ENCODE assay signal across 9 cellular contexts in genomic region chr11:1335811-1336761, GRCh38. TPM values are rescaled to one million over a fixed set of nuclear protein-coding genes. Genes with fewer than 3 reads are reported as not detected.
DNase-seq lines count a peak whose midpoint lies in the region; ATAC-seq and TF ChIP-seq lines count a peak whose summit lies in the region.
"Had no signal": no experiment of that assay in that cellular context is flagged by ENCODE, and none has a peak within 500 bp of the region (broad histone marks: within the 10 kb centered on the region; RNA-seq: fewer than 3 reads in every experiment).

No MANE protein-coding gene starts in this region.

- peak; percentile 60 for ATAC-seq in activated B cell treated with CpG ODN at 0.5 μM for 24 hours (ENCODE audit: low read depth)
- ATAC-seq in GM18907 (IDR thresholded peaks at IDR 0.05; ENCODE audit: unreplicated experiment) = no peak

- H3K4me1 Mint-ChIP-seq in Calu3 (ENCODE audit: low read depth, unreplicated experiment) (no peaks in the 10 kb centered on the region), activated B cell treated with CpG ODN at 0.5 μM for 24 hours (peaks cover 18% of the 10 kb centered on the region)

- no TSS peak for BruUV-seq in Calu3 (replicated peaks; lab: Mats Ljungman, UMichigan)

- H3K36me3 Mint-ChIP-seq in Calu3 (ENCODE audit: insufficient read depth, unreplicated experiment) (peaks cover 18% of the 10 kb centered on the region), activated B cell treated with CpG ODN at 0.5 μM for 24 hours (ENCODE audit: low read depth) (peaks cover 6% of the 10 kb centered on the region)

- no peak for TF ChIP-seq CTCF in Calu3 (IDR thresholded peaks at IDR 0.05; ENCODE audit: unreplicated experiment)
- no peak for TF ChIP-seq CTCF in activated B cell treated with CpG ODN at 0.5 μM for 24 hours (IDR thresholded peaks at IDR 0.05)

- DNase-seq in Calu3 = no peak
- peak; percentile 70 to 82 for DNase-seq in Kasumi-1 (lab: John Stamatoyannopoulos, UW)
- peak; percentile 41 for DNase-seq in activated B cell treated with CpG ODN at 0.5 μM for 24 hours
- DNase-seq in kidney tubule cell (ENCODE audit: low spot score) = peak; percentile 11
- peak; percentile 57 to 58 for DNase-seq in stimulated activated CD4-positive, alpha-beta T cell treated with anti-CD3 and anti-CD28 coated beads, Interleukin-2, amount 100 ng/mL, for 24 hours
- DNase-seq in NCI-H2029 (lab: John Stamatoyannopoulos, UW) = no peak

- CTCF ChIA-PET in Calu3 (lab: Charles Lee) = no interaction called here
- CTCF ChIA-PET in activated B cell treated with CpG ODN at 0.5 μM for 24 hours (lab: Charles Lee) = no interaction called here

- H3K4me3 Mint-ChIP-seq in Calu3 (ENCODE audit: low read depth, unreplicated experiment) (peak overlapping the region; percentile 35), activated B cell treated with CpG ODN at 0.5 μM for 24 hours (peak overlapping the region; percentile 82)

- H3K9me3 Mint-ChIP-seq in Calu3 (ENCODE audit: low read depth, unreplicated experiment) (peaks cover 9% of the 10 kb centered on the region), activated B cell treated with CpG ODN at 0.5 μM for 24 hours (peaks cover 6% of the 10 kb centered on the region)

- peak overlapping the region; percentile 60 for H3K27ac ChIP-seq in cingulate gyrus (ENCODE audit: low read depth, low read length)

- H3K27ac Mint-ChIP-seq in Calu3 (ENCODE audit: unreplicated experiment) (no peak overlapping the region), activated B cell treated with CpG ODN at 0.5 μM for 24 hours (peak overlapping the region; percentile 57)

- intact Hi-C loops in Calu3 (cut with micrococcal nuclease; ENCODE audit: unreplicated experiment) (no loop called here), activated B cell treated with CpG ODN at 0.5 μM for 24 hours (cut with micrococcal nuclease) (loop anchor here (1.0 kb wide), 2 partner anchors 25 to 47 kb away; no protein-coding TSS in a partner anchor)

- no peaks in the 10 kb centered on the region for H3K27me3 Mint-ChIP-seq in Calu3 (ENCODE audit: unreplicated experiment)
- no peaks in the 10 kb centered on the region for H3K27me3 Mint-ChIP-seq in activated B cell treated with CpG ODN at 0.5 μM for 24 hours

- POLR2A ChIA-PET in activated B cell treated with CpG ODN at 0.5 μM for 24 hours (lab: Charles Lee) = interaction anchor here (0.6 to 1.8 kb wide), 6 partner anchors 14 to 429 kb away, joined by 3 to 17 read pairs (median 3); partner anchors contain the start of gene TOLLIP

RNA-seq across cellular contexts. Expression of gene TOLLIP, which starts 26.7 kb away (rescaled TPM):
- total RNA-seq in Calu3 (2022) (53.4 and 64.9 TPM in 2 replicates), activated B cell treated with CpG ODN at 0.5 μM for 24 hours (40.5 and 46.4 TPM in 2 replicates)

RNA-seq across cellular contexts. Expression of gene BRSK2, which starts 53.6 kb away (rescaled TPM):
- total RNA-seq in Calu3 (2022) = 2.6 and 8.8 TPM in 2 replicates
- total RNA-seq in activated B cell treated with CpG ODN at 0.5 μM for 24 hours = 0.11 and 0.37 TPM in 2 replicates
- total RNA-seq: T-helper 2 cell treated with Interferon-gamma antibody and Interleukin-4, amounts not matched to agents 100 ng/mL and 5 ng/mL, for 36 hours had no signal

Comparison
In these comparisons a context has a peak if more than half of its experiments do, and no peak if none do; other contexts are left out.
1. DNase-seq: peak in Kasumi-1 (2 of 2), activated B cell treated with CpG ODN at 0.5 μM for 24 hours (single experiment), kidney tubule cell (single experiment) and stimulated activated CD4-positive, alpha-beta T cell treated with anti-CD3 and anti-CD28 coated beads, Interleukin-2, amount 100 ng/mL, for 24 hours (2 of 2); none in Calu3 (single experiment) and NCI-H2029 (single experiment).